ENCODE assay signal across 37 cellular contexts in genomic region chr11:115745041-115745440, GRCh38.
"Had no signal": no experiment of that assay in that cellular context is flagged by ENCODE, and none has a peak within 500 bp of the region (broad histone marks: within the 10 kb centered on the region; RNA-seq: fewer than 3 reads in every experiment).

No MANE protein-coding gene starts in this region.

- H2AFZ ChIP-seq: hepatocyte had no signal

- H3K4me1 Mint-ChIP-seq: activated CD4-positive, alpha-beta T cell treated with anti-CD3 and anti-CD28 coated beads, Interleukin-2, amount 10 ng/mL, durations not matched to agents 24 days and 14 days; activated naive CD8-positive, alpha-beta T cell treated with anti-CD3 and anti-CD28 coated beads for 36 hours; stimulated activated memory B cell treated with anti-CD40 and anti-IgM and Interleukin-4, amounts not matched to agents 10 μg/mL and 1 μg/mL and 100 μg/mL, for 72 hours had no signal

- H3K4me1 ChIP-seq: body of pancreas, gastrocnemius medialis, pancreas, psoas muscle, stomach, tibial artery, upper lobe of right lung had no signal

- H3K4me3 Mint-ChIP-seq: activated CD4-positive, alpha-beta memory T cell treated with anti-CD3 and anti-CD28 coated beads for 36 hours; activated CD4-positive, alpha-beta T cell treated with anti-CD3 and anti-CD28 coated beads, Interleukin-2, amount 10 ng/mL, durations not matched to agents 24 days and 14 days; activated naive CD4-positive, alpha-beta T cell treated with anti-CD3 and anti-CD28 coated beads for 36 hours; activated naive CD8-positive, alpha-beta T cell treated with anti-CD3 and anti-CD28 coated beads for 36 hours; activated T-helper 1 cell treated with anti-CD3 and anti-CD28 coated beads, Interleukin-12 subunit alpha, Interleukin-12 subunit beta, Interleukin-2, Interleukin-4 antibody, amounts not matched to agents 30 ng/mL and 10 ng/mL and 1 ng/mL, durations not matched to agents 14 hours and 24 hours and 36 hours; nephron progenitor cell; stimulated activated memory B cell treated with anti-CD40 and anti-IgM and Interleukin-4, amounts not matched to agents 10 μg/mL and 1 μg/mL and 100 μg/mL, for 72 hours had no signal

- H3K27me3 ChIP-seq: adrenal gland, body of pancreas, gastrocnemius medialis, pancreas, sigmoid colon had no signal

- H3K36me3 Mint-ChIP-seq: activated CD4-positive, alpha-beta memory T cell treated with anti-CD3 and anti-CD28 coated beads for 36 hours; activated naive CD8-positive, alpha-beta T cell treated with anti-CD3 and anti-CD28 coated beads for 36 hours; stimulated activated memory B cell treated with anti-CD40 and anti-IgM and Interleukin-4, amounts not matched to agents 10 μg/mL and 1 μg/mL and 100 μg/mL, for 72 hours had no signal

- H3K27ac Mint-ChIP-seq: activated CD4-positive, alpha-beta memory T cell treated with anti-CD3 and anti-CD28 coated beads for 36 hours; activated CD4-positive, alpha-beta T cell treated with anti-CD3 and anti-CD28 coated beads, Interleukin-2, amount 10 ng/mL, durations not matched to agents 24 days and 14 days; activated naive CD4-positive, alpha-beta T cell treated with anti-CD3 and anti-CD28 coated beads for 36 hours; activated naive CD8-positive, alpha-beta T cell treated with anti-CD3 and anti-CD28 coated beads for 36 hours; activated T-helper 1 cell treated with anti-CD3 and anti-CD28 coated beads, Interleukin-12 subunit alpha, Interleukin-12 subunit beta, Interleukin-2, Interleukin-4 antibody, amounts not matched to agents 30 ng/mL and 10 ng/mL and 1 ng/mL, durations not matched to agents 14 hours and 24 hours and 36 hours; stimulated activated memory B cell treated with anti-CD40 and anti-IgM and Interleukin-4, amounts not matched to agents 10 μg/mL and 1 μg/mL and 100 μg/mL, for 72 hours had no signal

- H3K9me3 Mint-ChIP-seq: activated CD4-positive, alpha-beta memory T cell treated with anti-CD3 and anti-CD28 coated beads for 36 hours; activated CD4-positive, alpha-beta T cell treated with anti-CD3 and anti-CD28 coated beads, Interleukin-2, amount 10 ng/mL, durations not matched to agents 24 days and 14 days; activated naive CD8-positive, alpha-beta T cell treated with anti-CD3 and anti-CD28 coated beads for 36 hours; activated T-helper 1 cell treated with anti-CD3 and anti-CD28 coated beads, Interleukin-12 subunit alpha, Interleukin-12 subunit beta, Interleukin-2, Interleukin-4 antibody, amounts not matched to agents 30 ng/mL and 10 ng/mL and 1 ng/mL, durations not matched to agents 14 hours and 24 hours and 36 hours; nephron progenitor cell; stimulated activated memory B cell treated with anti-CD40 and anti-IgM and Interleukin-4, amounts not matched to agents 10 μg/mL and 1 μg/mL and 100 μg/mL, for 72 hours had no signal

- H3K4me2 ChIP-seq: hepatocyte had no signal

- H3K9me3 ChIP-seq: adrenal gland, body of pancreas, gastrocnemius medialis, pancreas, psoas muscle, sigmoid colon, stomach, suprapubic skin, tibial artery, upper lobe of right lung had no signal

- DNase-seq: activated CD4-positive, alpha-beta memory T cell treated with anti-CD3 and anti-CD28 coated beads for 36 hours; activated CD4-positive, alpha-beta T cell treated with anti-CD3 and anti-CD28 coated beads, Interleukin-2, amount 10 ng/mL, durations not matched to agents 24 days and 14 days; activated CD8-positive, alpha-beta memory T cell treated with anti-CD3 and anti-CD28 coated beads, Interleukin-2, amount 50 U/mL, for 4 hours; activated effector memory CD4-positive, alpha-beta T cell treated with anti-CD3 and anti-CD28 coated beads, Interleukin-2, amount 50 U/mL, for 16 hours; activated naive CD4-positive, alpha-beta T cell treated with anti-CD3 and anti-CD28 coated beads for 36 hours; activated naive CD8-positive, alpha-beta T cell treated with anti-CD3 and anti-CD28 coated beads for 36 hours; activated T-cell treated with anti-CD3 and anti-CD28 coated beads, Interleukin-2, amount 50 U/mL, for 1 hour; aorta; body of pancreas; cerebellar nuclear complex; dorsolateral prefrontal cortex; effector memory CD4-positive, alpha-beta T cell; erythroblast; gastrocnemius medialis; mammary epithelial cell; nucleus accumbens; pancreas; sigmoid colon; small intestine; stimulated activated CD4-positive, alpha-beta T cell treated with anti-CD3 and anti-CD28 coated beads, Interleukin-1b, Interleukin-23, amount 100 ng/mL, for 48 hours; stimulated activated CD4-positive, alpha-beta T cell treated with anti-CD3 and anti-CD28 coated beads, Interleukin-4, amount 100 ng/mL, for 4 hours; stimulated activated CD8-positive, alpha-beta memory T cell treated with anti-CD3 and anti-CD28 coated beads, Interleukin-4, amount 100 ng/mL, for 48 hours; stomach; T-helper 9 cell; upper lobe of right lung had no signal

- H3K36me3 ChIP-seq: adrenal gland, cardiac muscle cell, gastrocnemius medialis, pancreas, sigmoid colon, stomach, suprapubic skin, tibial artery, upper lobe of right lung had no signal

- H3K27me3 Mint-ChIP-seq: activated CD4-positive, alpha-beta memory T cell treated with anti-CD3 and anti-CD28 coated beads for 36 hours; activated CD4-positive, alpha-beta T cell treated with anti-CD3 and anti-CD28 coated beads, Interleukin-2, amount 10 ng/mL, durations not matched to agents 24 days and 14 days; activated naive CD8-positive, alpha-beta T cell treated with anti-CD3 and anti-CD28 coated beads for 36 hours had no signal

- H3K4me3 ChIP-seq: adrenal gland, body of pancreas, cardiac muscle cell, coronary artery, dorsolateral prefrontal cortex, gastrocnemius medialis, hepatocyte, pancreas, psoas muscle, sigmoid colon, stomach, suprapubic skin, tibial artery, upper lobe of right lung had no signal

- H3K27ac ChIP-seq: body of pancreas, cardiac muscle cell, coronary artery, dorsolateral prefrontal cortex, gastrocnemius medialis, hepatocyte, pancreas, psoas muscle, sigmoid colon, stomach, suprapubic skin, tibial artery, upper lobe of right lung, VCaP had no signal

- ATAC-seq: activated CD4-positive, CD25-positive, alpha-beta regulatory T cell treated with anti-CD3 and anti-CD28 coated beads, Interleukin-2, amount 50 U/mL, for 24 hours; body of pancreas; pancreas; stimulated activated memory B cell treated with anti-CD40 and anti-IgM and Interleukin-4, amounts not matched to agents 10 μg/mL and 1 μg/mL and 100 μg/mL, for 72 hours; upper lobe of right lung had no signal
